Comparison of ENCODE assay signal across 8 cellular contexts in the genomic region with DNA sequence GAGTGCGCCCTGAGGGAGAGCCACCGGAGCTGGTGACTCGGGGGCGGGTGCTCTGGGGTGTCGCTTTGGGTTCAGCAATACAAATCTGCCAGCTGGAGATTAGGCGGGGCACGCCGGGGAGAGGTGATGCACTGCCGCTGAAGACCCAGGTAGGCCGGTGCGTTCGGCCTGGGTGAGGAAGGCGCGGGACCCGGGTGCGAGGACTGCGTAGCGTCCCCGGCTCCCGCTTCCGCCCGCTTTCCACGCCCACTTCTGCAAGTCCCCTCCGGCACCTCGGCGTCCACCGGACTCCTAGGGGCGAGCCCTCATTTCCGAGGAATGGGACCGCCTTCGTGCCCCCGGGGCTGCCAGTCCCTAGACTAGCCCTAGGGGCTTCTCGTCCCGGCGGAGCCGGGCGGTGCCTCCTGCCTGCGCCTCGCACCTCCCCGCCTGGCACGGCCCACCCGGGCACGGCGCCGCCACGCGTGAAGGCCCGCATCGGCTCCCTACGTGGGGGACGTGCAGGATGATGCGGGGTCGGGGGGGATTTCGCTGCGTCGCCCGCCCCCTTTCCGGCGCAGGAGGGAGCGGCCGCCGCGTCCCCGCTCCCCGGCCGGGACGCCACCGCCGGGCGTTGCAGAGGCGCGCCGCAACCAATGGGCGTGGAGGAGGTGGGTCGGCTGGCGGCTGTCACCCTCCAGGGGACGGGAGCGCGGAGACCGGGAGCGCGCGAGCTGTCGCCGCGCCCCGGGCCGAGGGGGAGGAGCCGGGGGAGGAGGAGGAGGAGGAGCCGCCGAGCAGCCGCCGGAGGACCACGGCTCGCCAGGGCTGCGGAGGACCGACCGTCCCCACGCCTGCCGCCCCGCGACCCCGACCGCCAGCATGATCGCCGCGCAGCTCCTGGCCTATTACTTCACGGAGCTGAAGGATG. TPM values are rescaled to one million over a fixed set of nuclear protein-coding genes. Genes with fewer than 3 reads are reported as not detected.
DNase-seq lines count a peak whose midpoint lies in the region; ATAC-seq and TF ChIP-seq lines count a peak whose summit lies in the region.

No MANE protein-coding gene starts in this region.

- H3K4me1 Mint-ChIP-seq in activated naive CD8-positive, alpha-beta T cell (ENCODE audit: low read depth): peaks cover 40% of the 10 kb centered on the region

- H3K9me3 Mint-ChIP-seq in activated naive CD8-positive, alpha-beta T cell (ENCODE audit: low read depth): no peaks in the 10 kb centered on the region

- WGBS in tibial nerve, 2 donors: 5 to 7% methylated on average over 32 to 58 of the region's 108 CpGs

- no peaks in the 10 kb centered on the region for H3K9me3 ChIP-seq in MG63
- H3K9me3 ChIP-seq in parathyroid adenoma (ENCODE audit: control insufficient read depth, low read length): no peaks in the 10 kb centered on the region
- H3K9me3 ChIP-seq in tibial nerve: no peaks in the 10 kb centered on the region

- H3K27me3 ChIP-seq in H7 (ENCODE audit: control insufficient read depth, insufficient read depth, low read length) (no peaks in the 10 kb centered on the region), MG63 (no peaks in the 10 kb centered on the region), parathyroid adenoma (ENCODE audit: control insufficient read depth, insufficient read depth, low read length) (no peaks in the 10 kb centered on the region), tibial nerve (no peaks in the 10 kb centered on the region)

- H3K27ac ChIP-seq in parathyroid adenoma: peak overlapping the region; percentile 85
- peak overlapping the region; percentile 83 to 96 (median 91) for H3K27ac ChIP-seq in tibial nerve

- peak overlapping the region; percentile 63 for H3K9ac ChIP-seq in parathyroid adenoma

- H3K27ac Mint-ChIP-seq in activated naive CD8-positive, alpha-beta T cell: peak overlapping the region; percentile 34

- DNase-seq in GM04503 (ENCODE audit: low read depth) (peak; percentile 47), H7 (peak; percentile 99), MG63 (peak; percentile 82), SKM-1 (lab: John Stamatoyannopoulos, UW; ENCODE audit: unreplicated experiment) (peak; percentile 65), Right ventricle myocardium superior (peak; percentile 94), tibial nerve (ENCODE audit: low spot score in 2 of 2) (peak; percentile 70 to 78)

- H3K4me2 ChIP-seq in parathyroid adenoma (ENCODE audit: low read length): peak overlapping the region; percentile 93

- peak overlapping the region; percentile 97 for H3K4me3 Mint-ChIP-seq in activated naive CD8-positive, alpha-beta T cell

- peaks cover 39% of the 10 kb centered on the region for H3K79me2 ChIP-seq in parathyroid adenoma

- no peaks in the 10 kb centered on the region for H3K27me3 Mint-ChIP-seq in activated naive CD8-positive, alpha-beta T cell

- H2AFZ ChIP-seq in parathyroid adenoma: peak overlapping the region; percentile 97

- peak; percentile 98 for ATAC-seq in Right ventricle myocardium superior (ENCODE audit: poor library complexity)

- TF ChIP-seq EP300 in tibial nerve (IDR thresholded peaks at IDR 0.05): peak in 1 of 2 donors; percentile 69

- H3K4me3 ChIP-seq in H7 (ENCODE audit: insufficient read depth, low read depth, low read length) (peak overlapping the region; percentile 88), MG63 (peak overlapping the region; percentile 81), parathyroid adenoma (ENCODE audit: low read depth, low read length) (peak overlapping the region; percentile 92), tibial nerve (peak overlapping the region; percentile 68 to 96 (median 92))

- H3K36me3 ChIP-seq in H7 (replicated peaks; ENCODE audit: control insufficient read depth, insufficient read depth, low read length): no peaks in the 10 kb centered on the region
- H3K36me3 ChIP-seq in MG63: peaks cover 2% of the 10 kb centered on the region; the same call in 1 of the 2 replicates
- H3K36me3 ChIP-seq in parathyroid adenoma (ENCODE audit: control insufficient read depth, insufficient read depth, low read length): no peaks in the 10 kb centered on the region
- no peaks in the 10 kb centered on the region for H3K36me3 ChIP-seq in tibial nerve

- peak; percentile 42 to 73 for TF ChIP-seq POLR2A in tibial nerve (IDR thresholded peaks at IDR 0.05)

- H3K4me1 ChIP-seq in parathyroid adenoma: peaks cover 5% of the 10 kb centered on the region
- peaks cover 0 to 47% (median 17%) of the 10 kb centered on the region in 4 donors for H3K4me1 ChIP-seq in tibial nerve

- H3K36me3 Mint-ChIP-seq in activated naive CD8-positive, alpha-beta T cell: no peaks in the 10 kb centered on the region

- intact Hi-C loops in Right ventricle myocardium superior (cut with DNase I): loop anchor here (5.0 kb wide), 1 partner anchor 74 kb away; no protein-coding TSS in a partner anchor

- TF ChIP-seq CTCF in parathyroid adenoma (IDR thresholded peaks at IDR 0.05) (no peak), tibial nerve (IDR thresholded peaks at IDR 0.05) (peak in 2 of 5 experiments; percentile 21 to 35)

RNA-seq across cellular contexts. Expression of gene HK1, which starts 40.0 kb away (rescaled TPM):
- 110 and 114 TPM in 2 replicates for total RNA-seq in H7 (2014; rRNA removed; shearing (Covaris generic))
- total RNA-seq in MG63 (2014; rRNA removed; shearing (Covaris generic); ENCODE audit: low replicate concordance): 72.2 and 83.2 TPM in 2 replicates
- 168 TPM for total RNA-seq in Right ventricle myocardium superior
- 10 to 100 TPM; 27.3 to 54.0 (median 30.1) TPM for total RNA-seq in tibial nerve

Comparison
In these comparisons a context has a peak if more than half of its experiments do, and no peak if none do; other contexts are left out.
1. Peak in every context shown above with its lines: DNase-seq, ATAC-seq, H3K4me3 ChIP-seq and H3K27ac ChIP-seq.
2. DNase-seq: peak in every context shown above with its lines; median percentile 99 in H7; 94 in Right ventricle myocardium superior; 82 in MG63; 74 in tibial nerve; 65 in SKM-1; 47 in GM04503.